1 cellular context compared by ENCODE assay signal in genomic region chr1:212098340-212098739, GRCh38.
TF ChIP-seq lines count a peak whose summit lies in the region.

No MANE protein-coding gene starts in this region.

TF ChIP-seq in GM23338, 12 proteins besides CTCF, POLR2A, EP300 and RAD21 (continued from another document):
- no peak for TF ChIP-seq ZNF462 (CRISPR knock-in tag; IDR thresholded peaks at IDR 0.05)
- no peak for TF ChIP-seq ZNF114 (CRISPR knock-in tag; IDR thresholded peaks at IDR 0.05)
- no peak for TF ChIP-seq EZH2 (IDR thresholded peaks at IDR 0.05; ENCODE audit: low read depth, unreplicated experiment)
- no peak for TF ChIP-seq EZH2phosphoT487 (IDR thresholded peaks at IDR 0.05; ENCODE audit: unreplicated experiment)
- TF ChIP-seq POLR2AphosphoS5 (IDR thresholded peaks at IDR 0.05; ENCODE audit: low read depth), result no peak
- TF ChIP-seq NANOG (IDR thresholded peaks at IDR 0.05; ENCODE audit: borderline replicate concordance), result no peak
- TF ChIP-seq JUNB (IDR thresholded peaks at IDR 0.05; ENCODE audit: unreplicated experiment), result no peak
